In the genomic region with DNA sequence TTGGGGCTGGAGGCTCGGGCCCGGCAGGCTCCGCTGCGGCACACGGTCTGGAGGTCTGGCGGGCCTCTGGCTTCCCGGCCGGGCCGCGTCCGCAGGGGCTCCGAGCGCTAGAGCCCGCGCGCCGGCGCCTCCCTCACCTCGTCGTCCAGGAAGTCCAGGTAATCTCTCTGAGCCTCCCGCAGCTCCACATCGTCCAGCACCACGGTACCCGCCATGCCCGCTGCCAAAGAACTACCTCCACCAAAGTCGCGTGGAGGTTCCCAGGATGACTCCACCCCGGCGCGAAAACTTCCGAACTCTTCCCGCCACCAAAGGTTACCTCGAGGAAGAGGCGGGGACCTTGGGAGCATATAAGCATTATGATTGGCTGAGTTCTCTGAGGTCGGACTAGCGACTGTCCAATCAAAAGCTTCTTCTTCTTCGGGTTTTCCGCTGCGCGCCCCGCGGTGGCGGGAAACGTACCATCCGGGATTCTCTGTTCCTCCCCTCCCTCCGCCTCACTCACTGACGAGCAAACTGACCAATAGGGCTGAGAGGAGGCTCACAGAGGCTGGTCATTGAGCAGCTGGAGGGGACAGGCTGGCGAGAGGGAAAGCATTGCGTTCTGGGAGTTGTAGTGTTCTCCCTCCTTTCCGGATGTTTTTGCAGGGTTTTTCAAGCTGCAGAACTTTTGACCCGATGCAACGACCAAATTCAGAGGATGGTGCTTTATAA, we compare ENCODE assay signal across 8 cellular contexts. TPM values are rescaled to one million over a fixed set of nuclear protein-coding genes. Genes with fewer than 3 reads are reported as not detected.
DNase-seq lines count a peak whose midpoint lies in the region; ATAC-seq, FAIRE-seq and TF ChIP-seq lines count a peak whose summit lies in the region.

MCM3 (minus strand) TSS at position 283 of the 714 bp plus-strand sequence; CDS start at position 215, 68 bp downstream.

- H2BK120ac ChIP-seq in mesendoderm (ENCODE audit: low read depth, low read length) = no peak within 1 kb of the TSS

- peak within 1 kb of the TSS; percentile 53 for H3K4me2 ChIP-seq in mesendoderm (ENCODE audit: low read length)

- FAIRE-seq in HTR-8/SVneo (lab: Jason Lieb, UNC) = peak; percentile 96

- H3K9me3 Mint-ChIP-seq in endodermal cell = no peaks in the 10 kb centered on the region

- peaks cover 5% of the 10 kb centered on the region for H3K79me1 ChIP-seq in mesendoderm (ENCODE audit: low read length)

- peak within 1 kb of the TSS; percentile 92 for H3K4me3 ChIP-seq in endodermal cell (ENCODE audit: low read length)
- H3K4me3 ChIP-seq in mesendoderm (ENCODE audit: low read length) = peak within 1 kb of the TSS; percentile 87

- peak within 1 kb of the TSS; percentile 69 for H2BK5ac ChIP-seq in mesendoderm (ENCODE audit: low read length)

- no peaks in the 10 kb centered on the region for H3K27me3 ChIP-seq in endodermal cell (ENCODE audit: control insufficient read depth, insufficient read depth, low read length, poor library complexity, severe bottlenecking)
- no peaks in the 10 kb centered on the region for H3K27me3 ChIP-seq in mesendoderm (ENCODE audit: insufficient read depth, low read length, poor library complexity)

- peak; percentile 97 for ATAC-seq in GM21367 (IDR thresholded peaks at IDR 0.05; ENCODE audit: unreplicated experiment)

- H3K9me3 ChIP-seq in endodermal cell (ENCODE audit: control insufficient read depth, low read length) = no peaks in the 10 kb centered on the region

- H2BK15ac ChIP-seq in mesendoderm (replicated peaks; ENCODE audit: low read depth) = no peak within 1 kb of the TSS

- H3K36me3 Mint-ChIP-seq in endodermal cell (ENCODE audit: low read depth) = peaks cover 35% of the 10 kb centered on the region

- H4K5ac ChIP-seq in mesendoderm (ENCODE audit: low read length) = no peak within 1 kb of the TSS

- peaks cover 25% of the 10 kb centered on the region for H3K79me2 ChIP-seq in mesendoderm (ENCODE audit: control insufficient read depth, insufficient read depth, low read length)

- no peak within 1 kb of the TSS for H2AK5ac ChIP-seq in mesendoderm (ENCODE audit: low read length)

- no peaks in the 10 kb centered on the region for H3K27me3 Mint-ChIP-seq in endodermal cell (ENCODE audit: insufficient read depth)

- H3K9ac ChIP-seq in endodermal cell (ENCODE audit: extremely low read depth, low read length, poor library complexity, severe bottlenecking) (peak within 1 kb of the TSS; percentile 91), mesendoderm (ENCODE audit: low read length) (peak within 1 kb of the TSS; percentile 92)

- H3K18ac ChIP-seq in mesendoderm (ENCODE audit: low read length) = peak within 1 kb of the TSS; percentile 54

- H4K8ac ChIP-seq in mesendoderm (ENCODE audit: low read depth, low read length) = no peak within 1 kb of the TSS

- H3K27ac Mint-ChIP-seq in endodermal cell = peak within 1 kb of the TSS; percentile 56

- H3K56ac ChIP-seq in mesendoderm (ENCODE audit: low read length) = peak within 1 kb of the TSS; percentile 97

- peaks cover 7% of the 10 kb centered on the region for H3K4me1 Mint-ChIP-seq in endodermal cell

- no peaks in the 10 kb centered on the region for H3K4me1 ChIP-seq in endodermal cell (ENCODE audit: control insufficient read depth, insufficient read depth, low read length)
- H3K4me1 ChIP-seq in mesendoderm (ENCODE audit: control insufficient read depth, low read depth, low read length) = no peaks in the 10 kb centered on the region

- H3K23ac ChIP-seq in mesendoderm (ENCODE audit: low read length) = no peak within 1 kb of the TSS

- TF ChIP-seq CTCF in endodermal cell (conservative IDR thresholded peaks at IDR 0.05) = no peak

- H3K27ac ChIP-seq in endodermal cell (ENCODE audit: low read depth, low read length) (peak within 1 kb of the TSS; percentile 79), mesendoderm (ENCODE audit: low read depth, low read length) (peak within 1 kb of the TSS; percentile 89)

- H3K4ac ChIP-seq in mesendoderm (ENCODE audit: low read depth, low read length) = peak within 1 kb of the TSS; percentile 56

- no peak within 1 kb of the TSS for H3K4me3 Mint-ChIP-seq in endodermal cell

- WGBS in endodermal cell (ENCODE audit: insufficient coverage in 1 of 2, insufficient read length in 1 of 2), 2 experiments = 0% methylated on average over 15 to 52 of the region's 52 CpGs
- WGBS in mesendoderm (ENCODE audit: extremely low coverage, insufficient coverage, low lambda C conversion rate) = no CpG with 5 or more reads among the region's 52 CpGs

- DNase-seq in COLO829 (ENCODE audit: low spot score) (peak; percentile 98), HTR-8/SVneo (ENCODE audit: insufficient read length, low spot score) (peak; percentile 98), NOMO-1 treated with dmso at 0.1 percent for 144 hours (lab: John Stamatoyannopoulos, UW; ENCODE audit: unreplicated experiment) (peak; percentile 99), endodermal cell (peak; percentile 99), mesendoderm (peak; percentile 100)
- peak; percentile 58 to 92 (median 78) for DNase-seq in activated CD8-positive, alpha-beta memory T cell treated with anti-CD3 and anti-CD28 coated beads for 48 hours (ENCODE audit: low read depth in 2 of 3, low spot score in 2 of 3)
- DNase-seq in stimulated activated CD8-positive, alpha-beta memory T cell treated with anti-CD3 and anti-CD28 coated beads, Interleukin-15, amount 100 ng/mL, for 1 hour (ENCODE audit: low read depth) = peak; percentile 84

- H3K36me3 ChIP-seq in endodermal cell (ENCODE audit: control insufficient read depth, insufficient read depth, low read length) (peaks cover 33% of the 10 kb centered on the region), mesendoderm (ENCODE audit: control insufficient read depth, insufficient read depth, low read length) (peaks cover 6% of the 10 kb centered on the region)

RNA-seq across cellular contexts. Expression of gene MCM3, which starts in this region (rescaled TPM):
- 100 to 1,000 TPM; 168 to 172 TPM for total RNA-seq in endodermal cell
- 115 TPM for polyA plus RNA-seq in endodermal cell (2013, experiment 1 of 2)
- 102 TPM for polyA plus RNA-seq in endodermal cell (2013, experiment 2 of 2)
- 166 TPM for polyA plus RNA-seq in mesendoderm (2013, experiment 1 of 2)
- 164 TPM for polyA plus RNA-seq in mesendoderm (2013, experiment 2 of 2)

Comparison
In these comparisons a context has a peak if more than half of its experiments do, and no peak if none do; other contexts are left out.
1. Peak in every context shown above with its lines: DNase-seq, ATAC-seq, H3K4me3 ChIP-seq and H3K27ac ChIP-seq.